ENCODE assay signal across 33 cellular contexts in the genomic region with DNA sequence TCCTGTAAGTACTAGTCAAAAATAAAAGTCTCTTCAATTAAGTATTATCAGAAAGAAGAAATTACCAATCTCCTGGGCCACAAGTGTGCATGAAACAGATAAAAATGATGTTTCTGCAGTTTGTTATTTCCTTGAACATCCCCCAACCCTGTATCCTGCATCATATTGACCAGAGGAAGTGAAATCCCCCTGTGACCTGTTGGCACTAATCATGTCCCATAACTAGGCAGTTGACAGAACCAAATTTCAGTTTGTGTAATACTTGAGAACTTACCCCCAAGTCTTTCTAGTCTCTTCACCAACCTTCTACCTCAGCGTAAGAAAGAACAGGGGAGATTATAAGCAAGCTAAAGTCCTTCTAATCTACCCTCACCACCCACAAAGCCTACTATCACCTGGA.
"Had no signal": no experiment of that assay in that cellular context is flagged by ENCODE, and none has a peak within 500 bp of the region (broad histone marks: within the 10 kb centered on the region; RNA-seq: fewer than 3 reads in every experiment).

No MANE protein-coding gene starts in this region.

- H3K27ac ChIP-seq: Peyer's patch, VCaP had no signal

- H3K4me1 Mint-ChIP-seq: activated CD4-positive, alpha-beta memory T cell treated with anti-CD3 and anti-CD28 coated beads, Interleukin-2, amount 10 ng/mL, durations not matched to agents 7 days and 5 days; activated CD8-positive, alpha-beta memory T cell treated with anti-CD3 and anti-CD28 coated beads, Interleukin-2, amount 10 ng/mL, durations not matched to agents 7 days and 5 days; activated naive CD4-positive, alpha-beta T cell treated with anti-CD3 and anti-CD28 coated beads, Interleukin-2, amount 10 ng/mL, durations not matched to agents 7 days and 5 days; activated naive CD8-positive, alpha-beta T cell treated with anti-CD3 and anti-CD28 coated beads, Interleukin-2, amount 50 U/mL, for 24 hours had no signal

- H3K4me1 ChIP-seq: Peyer's patch had no signal

- H3K27me3 ChIP-seq: Peyer's patch, SJSA1 had no signal

- H3K27me3 Mint-ChIP-seq: activated CD4-positive, alpha-beta memory T cell treated with anti-CD3 and anti-CD28 coated beads, Interleukin-2, amount 10 ng/mL, durations not matched to agents 7 days and 5 days; activated CD8-positive, alpha-beta memory T cell treated with anti-CD3 and anti-CD28 coated beads, Interleukin-2, amount 10 ng/mL, durations not matched to agents 7 days and 5 days; activated naive CD4-positive, alpha-beta T cell treated with anti-CD3 and anti-CD28 coated beads, Interleukin-2, amount 10 ng/mL, durations not matched to agents 7 days and 5 days; activated naive CD8-positive, alpha-beta T cell; activated naive CD8-positive, alpha-beta T cell treated with anti-CD3 and anti-CD28 coated beads, Interleukin-2, amount 50 U/mL, for 24 hours had no signal

- H3K36me3 Mint-ChIP-seq: activated CD8-positive, alpha-beta memory T cell treated with anti-CD3 and anti-CD28 coated beads, Interleukin-2, amount 10 ng/mL, durations not matched to agents 7 days and 5 days; activated naive CD4-positive, alpha-beta T cell treated with anti-CD3 and anti-CD28 coated beads, Interleukin-2, amount 10 ng/mL, durations not matched to agents 7 days and 5 days; activated naive CD8-positive, alpha-beta T cell; brain had no signal

- H3K4me3 ChIP-seq: Peyer's patch, SJSA1 had no signal

- H3K27ac Mint-ChIP-seq: activated B cell treated with CpG ODN at 0.5 μM for 24 hours; activated CD4-positive, alpha-beta memory T cell treated with anti-CD3 and anti-CD28 coated beads, Interleukin-2, amount 10 ng/mL, durations not matched to agents 7 days and 5 days; activated CD8-positive, alpha-beta memory T cell treated with anti-CD3 and anti-CD28 coated beads, Interleukin-2, amount 10 ng/mL, durations not matched to agents 7 days and 5 days; activated naive CD4-positive, alpha-beta T cell treated with anti-CD3 and anti-CD28 coated beads, Interleukin-2, amount 10 ng/mL, durations not matched to agents 7 days and 5 days; activated naive CD8-positive, alpha-beta T cell; activated naive CD8-positive, alpha-beta T cell treated with anti-CD3 and anti-CD28 coated beads, Interleukin-2, amount 50 U/mL, for 24 hours; T-helper 1 cell treated with Interleukin-12 subunit alpha and Interleukin-12 subunit beta and Interleukin-4 antibody, amounts not matched to agents 30 μg/mL and 1 μg/mL, for 36 hours; T-helper 2 cell treated with Interferon-gamma antibody and Interleukin-4, amounts not matched to agents 5 μg/mL and 100 μg/mL, for 36 hours had no signal

- H3K9me2 ChIP-seq: SK-N-SH had no signal

- ATAC-seq: activated CD8-positive, alpha-beta memory T cell treated with anti-CD3 and anti-CD28 coated beads, Interleukin-2, amount 10 ng/mL, durations not matched to agents 7 days and 5 days; activated naive CD8-positive, alpha-beta T cell treated with anti-CD3 and anti-CD28 coated beads, Interleukin-2, amount 50 U/mL, for 24 hours; PC-3 had no signal

- H3K9me3 Mint-ChIP-seq: activated B cell treated with CpG ODN at 0.5 μM for 24 hours; activated CD4-positive, alpha-beta memory T cell treated with anti-CD3 and anti-CD28 coated beads, Interleukin-2, amount 10 ng/mL, durations not matched to agents 7 days and 5 days; activated naive CD8-positive, alpha-beta T cell treated with anti-CD3 and anti-CD28 coated beads, Interleukin-2, amount 50 U/mL, for 24 hours; brain; T-helper 1 cell treated with Interleukin-12 subunit alpha and Interleukin-12 subunit beta and Interleukin-4 antibody, amounts not matched to agents 30 μg/mL and 1 μg/mL, for 36 hours; T-helper 2 cell treated with Interferon-gamma antibody and Interleukin-4, amounts not matched to agents 5 μg/mL and 100 μg/mL, for 36 hours had no signal

- H3K9me3 ChIP-seq: Peyer's patch, SJSA1, SK-N-SH had no signal

- H3K4me3 Mint-ChIP-seq: activated B cell treated with CpG ODN at 0.5 μM for 24 hours; activated CD4-positive, alpha-beta memory T cell treated with anti-CD3 and anti-CD28 coated beads, Interleukin-2, amount 10 ng/mL, durations not matched to agents 7 days and 5 days; activated CD8-positive, alpha-beta memory T cell treated with anti-CD3 and anti-CD28 coated beads, Interleukin-2, amount 10 ng/mL, durations not matched to agents 7 days and 5 days; activated naive CD4-positive, alpha-beta T cell treated with anti-CD3 and anti-CD28 coated beads, Interleukin-2, amount 10 ng/mL, durations not matched to agents 7 days and 5 days; activated naive CD8-positive, alpha-beta T cell; activated naive CD8-positive, alpha-beta T cell treated with anti-CD3 and anti-CD28 coated beads, Interleukin-2, amount 50 U/mL, for 24 hours; brain; T-helper 1 cell treated with Interleukin-12 subunit alpha and Interleukin-12 subunit beta and Interleukin-4 antibody, amounts not matched to agents 30 μg/mL and 1 μg/mL, for 36 hours; T-helper 2 cell treated with Interferon-gamma antibody and Interleukin-4, amounts not matched to agents 5 μg/mL and 100 μg/mL, for 36 hours had no signal

- DNase-seq: activated B cell treated with CpG ODN at 0.5 μM for 24 hours; activated CD4-positive, alpha-beta memory T cell treated with anti-CD3 and anti-CD28 coated beads, Interleukin-2, amount 10 ng/mL, durations not matched to agents 7 days and 5 days; activated CD4-positive, alpha-beta T cell treated with anti-CD3 and anti-CD28 coated beads for 1 hour; activated CD4-positive, alpha-beta T cell treated with anti-CD3 and anti-CD28 coated beads for 48 hours; activated CD8-positive, alpha-beta memory T cell treated with anti-CD3 and anti-CD28 coated beads for 24 hours; activated CD8-positive, alpha-beta memory T cell treated with anti-CD3 and anti-CD28 coated beads, Interleukin-2, amount 10 ng/mL, durations not matched to agents 7 days and 5 days; activated CD8-positive, alpha-beta memory T cell treated with anti-CD3 and anti-CD28 coated beads, Interleukin-2, amount 50 U/mL, for 48 hours; activated effector memory CD4-positive, alpha-beta T cell treated with Interleukin-2 at 50 U/mL for 16 hours; activated naive CD4-positive, alpha-beta T cell treated with anti-CD3 and anti-CD28 coated beads, Interleukin-2, amount 10 ng/mL, durations not matched to agents 7 days and 5 days; activated naive CD8-positive, alpha-beta T cell treated with anti-CD3 and anti-CD28 coated beads, Interleukin-2, amount 50 U/mL, for 24 hours; activated T-cell treated with anti-CD3 and anti-CD28 coated beads, Interleukin-2, amount 50 U/mL, for 48 hours; anterior cingulate cortex; caudate nucleus; cerebellar nuclear complex; NCI-H1105; NCI-H1417 treated with DMSO at 0.1 percent for 48 hours; NCI-H1930; NCI-H2081 treated with DMSO at 0.1 percent for 48 hours; NCI-H226; NCI-H446 treated with DMSO at 0.1 percent for 48 hours; NCI-H524 treated with DMSO at 0.1 percent for 48 hours; NK-92 treated with Interleukin-12 subunit alpha and Interleukin-12 subunit beta, amount 100 ng/mL, for 24 hours; PC-3; Peyer's patch; RPMI8226; SHP77 treated with DMSO at 0.1 percent for 48 hours; SK-N-SH had no signal

- H3K36me3 ChIP-seq: Peyer's patch, SJSA1 had no signal
